18 cellular contexts compared by ENCODE assay signal in the genomic region with DNA sequence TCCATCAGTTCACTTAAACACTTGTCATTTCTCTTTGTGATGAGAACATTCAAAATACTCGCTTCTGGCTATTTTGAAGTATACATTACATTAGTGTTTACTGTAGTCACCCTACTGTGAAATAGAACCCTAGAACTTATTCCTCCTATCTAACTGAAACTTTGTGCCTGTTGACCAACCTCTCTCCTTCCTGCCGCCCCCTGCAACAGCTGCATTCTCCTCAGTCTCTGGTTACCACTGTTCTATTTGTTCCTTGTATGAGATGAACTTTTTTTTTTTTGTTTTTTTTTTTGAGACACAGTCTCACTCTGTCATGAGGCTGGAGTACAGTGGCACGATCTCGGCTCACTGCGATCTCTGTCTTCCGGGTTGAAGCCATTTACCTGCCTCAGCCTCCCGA. TPM values are rescaled to one million over a fixed set of nuclear protein-coding genes. Genes with fewer than 3 reads are reported as not detected.
A peak's percentile ranks its signal among the peaks of the same experiment; 100 is the strongest.
DNase-seq lines count a peak whose midpoint lies in the region; ATAC-seq and TF ChIP-seq lines count a peak whose summit lies in the region.
"Had no signal": no experiment of that assay in that cellular context is flagged by ENCODE, and none has a peak within 500 bp of the region (broad histone marks: within the 10 kb centered on the region; RNA-seq: fewer than 3 reads in every experiment).

No MANE protein-coding gene starts in this region.

- H4K20me1 ChIP-seq in mammary epithelial cell (ENCODE audit: insufficient read depth, low read length), result no peaks in the 10 kb centered on the region
- no peaks in the 10 kb centered on the region for H4K20me1 ChIP-seq in osteoblast (ENCODE audit: insufficient read depth, low read length)

- H2AFZ ChIP-seq in mammary epithelial cell (ENCODE audit: low read depth, low read length) (no peak overlapping the region), osteoblast (ENCODE audit: low read length) (no peak overlapping the region)
- H2AFZ ChIP-seq: GM23338 had no signal

- peak overlapping the region; percentile 7 for H3K27ac Mint-ChIP-seq in activated CD4-positive, alpha-beta T cell treated with anti-CD3 and anti-CD28 coated beads, Interleukin-2, amount 10 ng/mL, durations not matched to agents 7 days and 5 days
- H3K27ac Mint-ChIP-seq in MCF 10A (ENCODE audit: low read depth, unreplicated experiment), result peak overlapping the region; percentile 63
- no peak overlapping the region for H3K27ac Mint-ChIP-seq in natural killer cell treated with Interleukin-12 subunit alpha and Interleukin-12 subunit beta and Interleukin-15 and Interleukin-18, amount 100 ng/mL, for 72 hours
- H3K27ac Mint-ChIP-seq: GM23338 had no signal

- ATAC-seq in natural killer cell treated with Interleukin-12 subunit alpha and Interleukin-12 subunit beta and Interleukin-15 and Interleukin-18, amount 100 ng/mL, for 72 hours, result no peak
- ATAC-seq: A549, GM23338 had no signal

- H3K36me3 ChIP-seq in mammary epithelial cell (ENCODE audit: insufficient read depth, low read length), result peaks cover 28% of the 10 kb centered on the region
- H3K36me3 ChIP-seq in osteoblast (ENCODE audit: insufficient read depth, low read length), result peaks cover 15% of the 10 kb centered on the region

- TF ChIP-seq CTCF in MCF 10A (IDR thresholded peaks at IDR 0.05; ENCODE audit: unreplicated experiment), result no peak
- no peak for TF ChIP-seq CTCF in mammary epithelial cell (conservative IDR thresholded peaks at IDR 0.05 in 1 of 2, IDR thresholded peaks at IDR 0.05 in 1 of 2; ENCODE audit: extremely low read depth in 1 of 2, insufficient read depth in 1 of 2, low read depth in 1 of 2, low read length in 2 of 2)
- no peak for TF ChIP-seq CTCF in osteoblast (IDR thresholded peaks at IDR 0.05; ENCODE audit: extremely low read depth, low read depth, low read length)

- H3K9me3 Mint-ChIP-seq in activated CD4-positive, alpha-beta T cell treated with anti-CD3 and anti-CD28 coated beads, Interleukin-2, amount 10 ng/mL, durations not matched to agents 7 days and 5 days, result no peaks in the 10 kb centered on the region
- H3K9me3 Mint-ChIP-seq in MCF 10A (ENCODE audit: unreplicated experiment), result no peaks in the 10 kb centered on the region
- H3K9me3 Mint-ChIP-seq in natural killer cell treated with Interleukin-12 subunit alpha and Interleukin-12 subunit beta and Interleukin-15 and Interleukin-18, amount 100 ng/mL, for 72 hours, result no peaks in the 10 kb centered on the region
- H3K9me3 Mint-ChIP-seq: GM23338 had no signal

- no peaks in the 10 kb centered on the region for H3K27me3 Mint-ChIP-seq in activated CD4-positive, alpha-beta T cell treated with anti-CD3 and anti-CD28 coated beads, Interleukin-2, amount 10 ng/mL, durations not matched to agents 7 days and 5 days
- H3K27me3 Mint-ChIP-seq in MCF 10A (ENCODE audit: insufficient read depth, unreplicated experiment), result no peaks in the 10 kb centered on the region
- no peaks in the 10 kb centered on the region for H3K27me3 Mint-ChIP-seq in natural killer cell treated with Interleukin-12 subunit alpha and Interleukin-12 subunit beta and Interleukin-15 and Interleukin-18, amount 100 ng/mL, for 72 hours

- WGBS in mammary epithelial cell (ENCODE audit: low coverage, missing lambda C conversion rate), result 100% methylated on average over 4 of the region's 7 CpGs

- no peak overlapping the region for H3K4me3 Mint-ChIP-seq in activated CD4-positive, alpha-beta T cell treated with anti-CD3 and anti-CD28 coated beads, Interleukin-2, amount 10 ng/mL, durations not matched to agents 7 days and 5 days
- H3K4me3 Mint-ChIP-seq in MCF 10A (ENCODE audit: unreplicated experiment), result no peak overlapping the region
- peak overlapping the region; percentile 1 for H3K4me3 Mint-ChIP-seq in natural killer cell treated with Interleukin-12 subunit alpha and Interleukin-12 subunit beta and Interleukin-15 and Interleukin-18, amount 100 ng/mL, for 72 hours
- H3K4me3 Mint-ChIP-seq: GM23338 had no signal

- BruUV-seq in MCF 10A (replicated peaks; lab: Mats Ljungman, UMichigan) (no TSS peak), mammary epithelial cell (replicated peaks; lab: Mats Ljungman, UMichigan) (no TSS peak)

- H3K4me1 Mint-ChIP-seq in activated CD4-positive, alpha-beta T cell treated with anti-CD3 and anti-CD28 coated beads, Interleukin-2, amount 10 ng/mL, durations not matched to agents 7 days and 5 days, result peaks cover 51% of the 10 kb centered on the region
- peaks cover 10% of the 10 kb centered on the region for H3K4me1 Mint-ChIP-seq in MCF 10A (ENCODE audit: insufficient read depth, unreplicated experiment)
- H3K4me1 Mint-ChIP-seq in natural killer cell treated with Interleukin-12 subunit alpha and Interleukin-12 subunit beta and Interleukin-15 and Interleukin-18, amount 100 ng/mL, for 72 hours (ENCODE audit: low read depth in 2 of 2), result peaks cover 20 to 21% of the 10 kb centered on the region in 2 donors

- H3K9ac ChIP-seq in mammary epithelial cell (ENCODE audit: insufficient read depth, low read length), result no peak overlapping the region

- CTCF ChIA-PET in activated CD4-positive, alpha-beta T cell treated with anti-CD3 and anti-CD28 coated beads, Interleukin-2, amount 10 ng/mL, durations not matched to agents 7 days and 5 days (lab: Charles Lee), result no interaction called here
- CTCF ChIA-PET in MCF 10A (lab: Yijun Ruan, JAX) (interaction anchor here (0.7 kb wide), 1 partner anchor 9 kb away, joined by 3 read pairs; no protein-coding TSS in a partner anchor), mammary epithelial cell (lab: Charles Lee; ENCODE audit: low non-redundant PET) (no interaction called here)

- peaks cover 54% of the 10 kb centered on the region for H3K36me3 Mint-ChIP-seq in activated CD4-positive, alpha-beta T cell treated with anti-CD3 and anti-CD28 coated beads, Interleukin-2, amount 10 ng/mL, durations not matched to agents 7 days and 5 days (ENCODE audit: low read depth)
- peaks cover 29% of the 10 kb centered on the region for H3K36me3 Mint-ChIP-seq in MCF 10A (ENCODE audit: insufficient read depth, unreplicated experiment)
- H3K36me3 Mint-ChIP-seq in natural killer cell treated with Interleukin-12 subunit alpha and Interleukin-12 subunit beta and Interleukin-15 and Interleukin-18, amount 100 ng/mL, for 72 hours, result peaks cover 5% of the 10 kb centered on the region

- H3K4me3 ChIP-seq in mammary epithelial cell (replicated peaks in 1 of 3; ENCODE audit: insufficient read depth in 1 of 3, low read depth in 2 of 3, low read length in 3 of 3) (no peak overlapping the region), osteoblast (ENCODE audit: insufficient read depth, low read length) (no peak overlapping the region)
- H3K4me3 ChIP-seq: A549; BLaER1 treated with 17β-estradiol and CSF1 and Interleukin-3, amounts not matched to agents 10 nM and 100 nM; GM23338; MG63 had no signal

- no peak for DNase-seq in activated CD4-positive, alpha-beta T cell treated with anti-CD3 and anti-CD28 coated beads, Interleukin-2, amount 10 ng/mL, durations not matched to agents 7 days and 5 days
- DNase-seq in activated CD4-positive, alpha-beta T cell treated with anti-CD3 and anti-CD28 coated beads for 1 hour, result no peak
- no peak for DNase-seq in MCF 10A (ENCODE audit: unreplicated experiment)
- no peak for DNase-seq in mammary epithelial cell
- no peak for DNase-seq in natural killer cell treated with Interleukin-12 subunit alpha and Interleukin-12 subunit beta and Interleukin-15 and Interleukin-18, amount 100 ng/mL, for 72 hours (ENCODE audit: low spot score)
- no peak for DNase-seq in osteoblast (ENCODE audit: insufficient read length, low spot score, missing footprints)
- DNase-seq in Kasumi-1 (lab: John Stamatoyannopoulos, UW), result no peak
- no peak for DNase-seq in retina
- DNase-seq: KBM-7, MG63, NCI-H1092 treated with DMSO at 0.1 percent for 48 hours, NCI-H2081 treated with DMSO at 0.1 percent for 48 hours, NCI-H510A, NCI-H774 had no signal

- H3K27me3 ChIP-seq in mammary epithelial cell (ENCODE audit: insufficient read depth, low read length), result no peaks in the 10 kb centered on the region
- H3K27me3 ChIP-seq in osteoblast (ENCODE audit: insufficient read depth, low read length), result no peaks in the 10 kb centered on the region
- H3K27me3 ChIP-seq: BLaER1 treated with 17β-estradiol and CSF1 and Interleukin-3, amounts not matched to agents 10 nM and 100 nM; MG63 had no signal

- H3K4me1 ChIP-seq in mammary epithelial cell (ENCODE audit: insufficient read depth, low read length) (peaks cover 8% of the 10 kb centered on the region), osteoblast (ENCODE audit: insufficient read depth, low read length) (peaks cover 15% of the 10 kb centered on the region)

- intact Hi-C loops in MCF 10A (cut with micrococcal nuclease), result no loop called here
- intact Hi-C loops in mammary epithelial cell (cut with micrococcal nuclease), result loop anchor here (5.0 to 10.0 kb wide), 2 partner anchors 44 to 253 kb away; a partner anchor contains a TSS

- H3K9me3 ChIP-seq in mammary epithelial cell (replicated peaks; ENCODE audit: insufficient read depth, low read length) (no peaks in the 10 kb centered on the region), osteoblast (ENCODE audit: low read depth, low read length) (no peaks in the 10 kb centered on the region)
- H3K9me3 ChIP-seq: A549; BLaER1 treated with 17β-estradiol and CSF1 and Interleukin-3, amounts not matched to agents 10 nM and 100 nM; MG63 had no signal

- H3K79me2 ChIP-seq in mammary epithelial cell (ENCODE audit: insufficient read depth, low read length) (peaks cover 44% of the 10 kb centered on the region), osteoblast (ENCODE audit: insufficient read depth, low read length) (peaks cover 29% of the 10 kb centered on the region)

- dilution Hi-C loops in mammary epithelial cell (cut with HindIII; ENCODE audit: low sequenced_read_pairs), result no loop called here

- H3K4me2 ChIP-seq in mammary epithelial cell (ENCODE audit: insufficient read depth, low read depth, low read length) (no peak overlapping the region), osteoblast (ENCODE audit: insufficient read depth, low read length) (no peak overlapping the region)
- H3K4me2 ChIP-seq: A549, GM23338 had no signal

- POLR2A ChIA-PET in activated CD4-positive, alpha-beta T cell treated with anti-CD3 and anti-CD28 coated beads, Interleukin-2, amount 10 ng/mL, durations not matched to agents 7 days and 5 days (lab: Charles Lee), result no interaction called here
- POLR2A ChIA-PET in MCF 10A (lab: Yijun Ruan, JAX), result no interaction called here

- in situ Hi-C loops in mammary epithelial cell (cut with MboI; ENCODE audit: low sequenced_read_pairs in 2 of 2), result no loop called here

- H3K27ac ChIP-seq in mammary epithelial cell (ENCODE audit: insufficient read depth, low read depth, low read length) (no peak overlapping the region), osteoblast (ENCODE audit: low read depth, low read length) (no peak overlapping the region)
- H3K27ac ChIP-seq: A549; BLaER1 treated with 17β-estradiol and CSF1 and Interleukin-3, amounts not matched to agents 10 nM and 100 nM; RWPE1 had no signal

RNA-seq across cellular contexts. Expression of a gene that starts 2.9 kb away (rescaled TPM):
- total RNA-seq in activated CD4-positive, alpha-beta T cell treated with anti-CD3 and anti-CD28 coated beads, Interleukin-2, amount 10 ng/mL, durations not matched to agents 7 days and 5 days, result 10 to 100 TPM; 59.9 to 66.7 TPM
- total RNA-seq in MCF 10A (2022), result 6.1 and 7.1 TPM in 2 replicates
- 10 to 100 TPM in 1 of 2 donors, 1 to 10 TPM in 1; 1.5 to 22.6 TPM for total RNA-seq in mammary epithelial cell
- polyA plus RNA-seq in mammary epithelial cell, result 19.2 TPM
- 26.6 TPM for polyA minus RNA-seq in mammary epithelial cell
- total RNA-seq in natural killer cell treated with Interleukin-12 subunit alpha and Interleukin-12 subunit beta and Interleukin-15 and Interleukin-18, amount 100 ng/mL, for 72 hours, result 10 to 100 TPM; 36.2 to 59.6 TPM
- total RNA-seq in osteoblast, result 1.8 TPM in 2 replicates

RNA-seq across cellular contexts. Expression of a gene that starts 57.1 kb away (rescaled TPM):
- total RNA-seq in activated CD4-positive, alpha-beta T cell treated with anti-CD3 and anti-CD28 coated beads, Interleukin-2, amount 10 ng/mL, durations not matched to agents 7 days and 5 days, result 10 to 100 TPM; 26.0 to 32.6 TPM
- total RNA-seq in MCF 10A (2022) (31.8 and 36.1 TPM in 2 replicates), mammary epithelial cell (10 to 100 TPM; 18.2 to 34.5 TPM), osteoblast (18.6 and 19.9 TPM in 2 replicates)
- polyA plus RNA-seq in mammary epithelial cell, result 18.9 TPM
- 12.1 TPM for polyA minus RNA-seq in mammary epithelial cell
- total RNA-seq in natural killer cell treated with Interleukin-12 subunit alpha and Interleukin-12 subunit beta and Interleukin-15 and Interleukin-18, amount 100 ng/mL, for 72 hours, result 10 to 100 TPM; 35.9 to 72.6 TPM

Comparison
In these comparisons a context has a peak if more than half of its experiments do, and no peak if none do; other contexts are left out.
1. H3K27ac Mint-ChIP-seq: peak in activated CD4-positive, alpha-beta T cell treated with anti-CD3 and anti-CD28 coated beads, Interleukin-2, amount 10 ng/mL, durations not matched to agents 7 days and 5 days (single experiment) and MCF 10A (single experiment); none in natural killer cell treated with Interleukin-12 subunit alpha and Interleukin-12 subunit beta and Interleukin-15 and Interleukin-18, amount 100 ng/mL, for 72 hours (0 of 2).